8 cellular contexts compared by ENCODE assay signal in the genomic region with DNA sequence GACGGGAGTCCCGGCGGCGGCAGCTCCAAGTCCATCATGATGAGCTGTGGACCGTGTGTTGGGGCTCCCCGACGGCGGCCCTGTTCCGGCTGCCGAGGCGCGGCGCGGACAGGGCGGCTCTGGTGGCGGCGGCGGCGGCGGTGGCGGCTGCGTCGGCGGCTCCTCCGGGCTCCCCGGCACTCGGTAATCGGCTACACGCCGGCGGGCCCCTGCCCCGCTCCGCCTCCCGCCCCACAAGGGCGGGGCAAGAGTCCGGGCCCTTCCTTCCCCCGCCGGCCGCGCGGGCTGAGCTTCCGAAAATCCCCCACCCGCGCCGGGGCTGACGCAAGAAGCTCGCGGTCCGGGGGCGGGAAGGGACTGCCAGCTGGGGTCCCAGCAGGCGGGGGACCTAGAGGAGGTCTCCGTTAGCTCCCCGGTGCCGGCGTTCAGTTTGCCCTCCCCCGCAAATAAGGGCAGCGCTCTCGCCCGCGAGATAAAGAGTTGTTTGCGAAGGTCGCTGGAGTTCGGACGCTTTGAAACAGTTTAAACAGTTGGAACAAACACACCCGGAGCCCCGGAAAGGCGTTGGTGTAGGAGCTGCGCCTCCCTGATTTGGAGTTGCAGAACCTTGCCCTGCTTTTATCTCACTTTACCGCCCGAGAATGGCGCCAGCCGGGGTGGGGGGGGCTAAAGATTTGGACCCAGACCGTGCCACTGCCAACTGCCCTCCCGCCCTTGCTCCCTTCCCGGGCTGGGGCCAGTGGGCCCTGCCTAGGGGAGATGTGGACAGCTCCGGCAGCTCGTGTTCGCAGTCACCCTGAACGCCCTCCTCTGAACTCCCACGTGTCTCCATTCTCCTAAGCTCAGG. TPM values are rescaled to one million over a fixed set of nuclear protein-coding genes. Genes with fewer than 3 reads are reported as not detected.
DNase-seq lines count a peak whose midpoint lies in the region; ATAC-seq and TF ChIP-seq lines count a peak whose summit lies in the region.

A gene (minus strand): TSS at position 189 of the 847 bp plus-strand sequence. CDS start 151 bp downstream, at position 38.

- H3K36me3 ChIP-seq in HAP-1 (replicated peaks): 0 out of 2 replicates have a peak, but pooled peaks cover 6% of the 10 kb centered on the region
- H3K36me3 ChIP-seq in MM.1S (replicated peaks; ENCODE audit: insufficient read depth, low read length): no peaks in the 10 kb centered on the region
- 0 out of 2 replicates have a peak, but pooled peaks cover 2% of the 10 kb centered on the region for H3K36me3 ChIP-seq in SJCRH30
- H3K36me3 ChIP-seq in neural cell (ENCODE audit: insufficient read depth, low read length): no peaks in the 10 kb centered on the region

- peak within 1 kb of the TSS; percentile 91 to 94 for H3K4me3 Mint-ChIP-seq in stimulated activated naive CD8-positive, alpha-beta T cell treated with anti-CD3 and anti-CD28 coated beads, Interleukin-15, amount 100 ng/mL, for 72 hours

- peaks cover 15% of the 10 kb centered on the region; the same call in 1 of the 2 replicates for H4K20me1 ChIP-seq in MM.1S (ENCODE audit: insufficient read depth, low read length)
- no peaks in the 10 kb centered on the region for H4K20me1 ChIP-seq in neural cell (ENCODE audit: insufficient read depth)

- TF ChIP-seq CTCF in MM.1S (IDR thresholded peaks at IDR 0.05; ENCODE audit: low read length): no peak
- no peak for TF ChIP-seq CTCF in fibroblast of villous mesenchyme (IDR thresholded peaks at IDR 0.05; ENCODE audit: insufficient read depth, low read depth, low read length)
- no peak for TF ChIP-seq CTCF in neural cell (IDR thresholded peaks at IDR 0.05; ENCODE audit: poor library complexity, severe bottlenecking)

- DNase-seq in G401 (ENCODE audit: low spot score) (peak; percentile 85), HAP-1 (ENCODE audit: low spot score in 2 of 2) (peak; percentile 77 to 89), MM.1S (peak; percentile 91), SJCRH30 (peak; percentile 87), activated gamma-delta T cell treated with Interleukin-2 at 50 U/mL for 16 hours (peak; percentile 92), fibroblast of villous mesenchyme (ENCODE audit: low read depth) (peak; percentile 92)
- peak; percentile 97 to 98 for DNase-seq in stimulated activated naive CD8-positive, alpha-beta T cell treated with anti-CD3 and anti-CD28 coated beads, Interleukin-15, amount 100 ng/mL, for 72 hours

- peak within 1 kb of the TSS; percentile 91 for H3K4me3 ChIP-seq in HAP-1
- H3K4me3 ChIP-seq in MM.1S (ENCODE audit: low read length): peak within 1 kb of the TSS; percentile 72
- peak within 1 kb of the TSS; percentile 92 for H3K4me3 ChIP-seq in SJCRH30
- H3K4me3 ChIP-seq in fibroblast of villous mesenchyme (ENCODE audit: low read depth, low read length): peak within 1 kb of the TSS; percentile 91
- peak within 1 kb of the TSS; percentile 80 for H3K4me3 ChIP-seq in neural cell (ENCODE audit: low read length)

- H3K4me1 Mint-ChIP-seq in stimulated activated naive CD8-positive, alpha-beta T cell treated with anti-CD3 and anti-CD28 coated beads, Interleukin-15, amount 100 ng/mL, for 72 hours: peaks cover 54% of the 10 kb centered on the region

- H3K27ac ChIP-seq in MM.1S (ENCODE audit: low read length) (peak within 1 kb of the TSS; percentile 93), SJCRH30 (peak within 1 kb of the TSS; percentile 93), neural cell (ENCODE audit: low read length) (no peak within 1 kb of the TSS)

- H2AFZ ChIP-seq in MM.1S (ENCODE audit: low read length) (peak within 1 kb of the TSS; percentile 79), neural cell (ENCODE audit: low read depth, low read length) (peak within 1 kb of the TSS; percentile 40)

- H3K9me2 ChIP-seq in MM.1S (replicated peaks; ENCODE audit: insufficient read depth, low read length): no peaks in the 10 kb centered on the region
- no peaks in the 10 kb centered on the region for H3K9me2 ChIP-seq in neural cell (ENCODE audit: insufficient read depth, low read length)

- ATAC-seq in stimulated activated naive CD8-positive, alpha-beta T cell treated with anti-CD3 and anti-CD28 coated beads, Interleukin-15, amount 100 ng/mL, for 72 hours: peak; percentile 78

- in situ Hi-C loops in G401 (cut with HindIII; ENCODE audit: low sequenced_read_pairs) (no loop called here), HAP-1 (cut with MboI; ENCODE audit: low sequenced_read_pairs) (loop anchor here (10.0 kb wide), 1 partner anchor 70 kb away; no protein-coding TSS in a partner anchor)

- H3K4me1 ChIP-seq in HAP-1: peaks cover 27% of the 10 kb centered on the region
- H3K4me1 ChIP-seq in MM.1S (ENCODE audit: low read length): peaks cover 25% of the 10 kb centered on the region
- peaks cover 17% of the 10 kb centered on the region for H3K4me1 ChIP-seq in SJCRH30

- H3K9me3 Mint-ChIP-seq in stimulated activated naive CD8-positive, alpha-beta T cell treated with anti-CD3 and anti-CD28 coated beads, Interleukin-15, amount 100 ng/mL, for 72 hours: no peaks in the 10 kb centered on the region

- H3K4me2 ChIP-seq in MM.1S (ENCODE audit: low read depth, low read length) (peak within 1 kb of the TSS; percentile 91), neural cell (ENCODE audit: low read length) (peak within 1 kb of the TSS; percentile 55)

- TF ChIP-seq EP300 in neural cell (conservative IDR thresholded peaks at IDR 0.05; ENCODE audit: poor library complexity, severe bottlenecking): no peak

- H3K79me2 ChIP-seq in MM.1S (ENCODE audit: low read length) (peaks cover 46% of the 10 kb centered on the region), neural cell (replicated peaks; ENCODE audit: insufficient read depth, low read length) (peaks cover 13% of the 10 kb centered on the region)

- H3F3A ChIP-seq in MM.1S (ENCODE audit: insufficient read depth, low read length) (peaks cover 29% of the 10 kb centered on the region), neural cell (ENCODE audit: insufficient read depth, low read length, poor library complexity, severe bottlenecking) (peaks cover 4% of the 10 kb centered on the region)

- H3K27me3 ChIP-seq in HAP-1 (ENCODE audit: low read depth) (no peaks in the 10 kb centered on the region), MM.1S (replicated peaks; ENCODE audit: insufficient read depth, low read length) (no peaks in the 10 kb centered on the region), SJCRH30 (no peaks in the 10 kb centered on the region), neural cell (ENCODE audit: insufficient read depth, low read depth, low read length) (peaks cover 12% of the 10 kb centered on the region)

- no peak for TF ChIP-seq RAD21 in neural cell (conservative IDR thresholded peaks at IDR 0.05)

- H3K9ac ChIP-seq in MM.1S (ENCODE audit: low read length): peak within 1 kb of the TSS; percentile 99
- peak within 1 kb of the TSS; percentile 52 for H3K9ac ChIP-seq in neural cell (ENCODE audit: low read length)

- H3K27ac Mint-ChIP-seq in stimulated activated naive CD8-positive, alpha-beta T cell treated with anti-CD3 and anti-CD28 coated beads, Interleukin-15, amount 100 ng/mL, for 72 hours: peak within 1 kb of the TSS; percentile 100

- H3K27me3 Mint-ChIP-seq in stimulated activated naive CD8-positive, alpha-beta T cell treated with anti-CD3 and anti-CD28 coated beads, Interleukin-15, amount 100 ng/mL, for 72 hours: no peaks in the 10 kb centered on the region

- H3K9me3 ChIP-seq in HAP-1: no peaks in the 10 kb centered on the region
- no peaks in the 10 kb centered on the region for H3K9me3 ChIP-seq in MM.1S (replicated peaks; ENCODE audit: insufficient read depth, low read length)
- H3K9me3 ChIP-seq in SJCRH30 (replicated peaks): no peaks in the 10 kb centered on the region
- H3K9me3 ChIP-seq in neural cell (ENCODE audit: low read length): no peaks in the 10 kb centered on the region

TF ChIP-seq in neural cell, 6 proteins besides CTCF, POLR2A, EP300 and RAD21:
- TF ChIP-seq POLR2AphosphoS5 (IDR thresholded peaks at IDR 0.05) (peak; percentile 13), EZH2 (IDR thresholded peaks at IDR 0.05; ENCODE audit: borderline replicate concordance, insufficient read depth, low read length, poor library complexity, severe bottlenecking) (no peak), MXI1 (conservative IDR thresholded peaks at IDR 0.05; ENCODE audit: poor library complexity, severe bottlenecking) (peak; percentile 47)

RNA-seq across cellular contexts. Expression of the gene that starts here (rescaled TPM):
- 60.8 and 67.9 TPM in 2 replicates for total RNA-seq in G401 (2014; rRNA removed; shearing (Covaris generic))
- 40.2 and 47.7 TPM in 2 replicates for total RNA-seq in SJCRH30 (2014; rRNA removed; shearing (Covaris generic))
- 48.3 and 78.6 TPM in 2 replicates for total RNA-seq in fibroblast of villous mesenchyme
- polyA plus RNA-seq in neural cell: 1.4 and 2.2 TPM in 2 replicates
- polyA minus RNA-seq in neural cell: 6.3 and 7.8 TPM in 2 replicates
